Comparison of ENCODE assay signal across 2 cellular contexts in the genomic region with DNA sequence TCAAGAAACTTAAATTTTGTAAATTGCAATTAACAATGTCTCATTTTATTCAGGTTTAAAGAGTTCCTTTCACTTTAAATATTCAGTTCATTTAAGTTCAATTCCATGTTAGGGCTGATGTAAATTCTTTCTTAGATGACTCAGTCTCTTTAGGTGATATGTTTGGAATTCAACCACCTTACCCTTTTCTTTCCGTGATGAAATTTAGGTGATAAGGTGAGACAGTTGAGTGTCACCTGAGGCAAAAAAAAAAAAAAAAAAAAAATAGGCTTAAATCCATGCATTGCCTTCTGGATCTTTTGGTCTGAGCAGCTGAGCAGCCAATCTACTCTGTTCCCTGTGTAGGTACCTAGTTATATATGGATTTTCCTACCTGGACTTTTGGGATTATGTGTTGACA.
TF ChIP-seq lines count a peak whose summit lies in the region.

No MANE protein-coding gene starts in this region.

TF ChIP-seq in GM23338, 12 proteins besides CTCF, POLR2A, EP300 and RAD21:
- TF ChIP-seq, protein P1, sequence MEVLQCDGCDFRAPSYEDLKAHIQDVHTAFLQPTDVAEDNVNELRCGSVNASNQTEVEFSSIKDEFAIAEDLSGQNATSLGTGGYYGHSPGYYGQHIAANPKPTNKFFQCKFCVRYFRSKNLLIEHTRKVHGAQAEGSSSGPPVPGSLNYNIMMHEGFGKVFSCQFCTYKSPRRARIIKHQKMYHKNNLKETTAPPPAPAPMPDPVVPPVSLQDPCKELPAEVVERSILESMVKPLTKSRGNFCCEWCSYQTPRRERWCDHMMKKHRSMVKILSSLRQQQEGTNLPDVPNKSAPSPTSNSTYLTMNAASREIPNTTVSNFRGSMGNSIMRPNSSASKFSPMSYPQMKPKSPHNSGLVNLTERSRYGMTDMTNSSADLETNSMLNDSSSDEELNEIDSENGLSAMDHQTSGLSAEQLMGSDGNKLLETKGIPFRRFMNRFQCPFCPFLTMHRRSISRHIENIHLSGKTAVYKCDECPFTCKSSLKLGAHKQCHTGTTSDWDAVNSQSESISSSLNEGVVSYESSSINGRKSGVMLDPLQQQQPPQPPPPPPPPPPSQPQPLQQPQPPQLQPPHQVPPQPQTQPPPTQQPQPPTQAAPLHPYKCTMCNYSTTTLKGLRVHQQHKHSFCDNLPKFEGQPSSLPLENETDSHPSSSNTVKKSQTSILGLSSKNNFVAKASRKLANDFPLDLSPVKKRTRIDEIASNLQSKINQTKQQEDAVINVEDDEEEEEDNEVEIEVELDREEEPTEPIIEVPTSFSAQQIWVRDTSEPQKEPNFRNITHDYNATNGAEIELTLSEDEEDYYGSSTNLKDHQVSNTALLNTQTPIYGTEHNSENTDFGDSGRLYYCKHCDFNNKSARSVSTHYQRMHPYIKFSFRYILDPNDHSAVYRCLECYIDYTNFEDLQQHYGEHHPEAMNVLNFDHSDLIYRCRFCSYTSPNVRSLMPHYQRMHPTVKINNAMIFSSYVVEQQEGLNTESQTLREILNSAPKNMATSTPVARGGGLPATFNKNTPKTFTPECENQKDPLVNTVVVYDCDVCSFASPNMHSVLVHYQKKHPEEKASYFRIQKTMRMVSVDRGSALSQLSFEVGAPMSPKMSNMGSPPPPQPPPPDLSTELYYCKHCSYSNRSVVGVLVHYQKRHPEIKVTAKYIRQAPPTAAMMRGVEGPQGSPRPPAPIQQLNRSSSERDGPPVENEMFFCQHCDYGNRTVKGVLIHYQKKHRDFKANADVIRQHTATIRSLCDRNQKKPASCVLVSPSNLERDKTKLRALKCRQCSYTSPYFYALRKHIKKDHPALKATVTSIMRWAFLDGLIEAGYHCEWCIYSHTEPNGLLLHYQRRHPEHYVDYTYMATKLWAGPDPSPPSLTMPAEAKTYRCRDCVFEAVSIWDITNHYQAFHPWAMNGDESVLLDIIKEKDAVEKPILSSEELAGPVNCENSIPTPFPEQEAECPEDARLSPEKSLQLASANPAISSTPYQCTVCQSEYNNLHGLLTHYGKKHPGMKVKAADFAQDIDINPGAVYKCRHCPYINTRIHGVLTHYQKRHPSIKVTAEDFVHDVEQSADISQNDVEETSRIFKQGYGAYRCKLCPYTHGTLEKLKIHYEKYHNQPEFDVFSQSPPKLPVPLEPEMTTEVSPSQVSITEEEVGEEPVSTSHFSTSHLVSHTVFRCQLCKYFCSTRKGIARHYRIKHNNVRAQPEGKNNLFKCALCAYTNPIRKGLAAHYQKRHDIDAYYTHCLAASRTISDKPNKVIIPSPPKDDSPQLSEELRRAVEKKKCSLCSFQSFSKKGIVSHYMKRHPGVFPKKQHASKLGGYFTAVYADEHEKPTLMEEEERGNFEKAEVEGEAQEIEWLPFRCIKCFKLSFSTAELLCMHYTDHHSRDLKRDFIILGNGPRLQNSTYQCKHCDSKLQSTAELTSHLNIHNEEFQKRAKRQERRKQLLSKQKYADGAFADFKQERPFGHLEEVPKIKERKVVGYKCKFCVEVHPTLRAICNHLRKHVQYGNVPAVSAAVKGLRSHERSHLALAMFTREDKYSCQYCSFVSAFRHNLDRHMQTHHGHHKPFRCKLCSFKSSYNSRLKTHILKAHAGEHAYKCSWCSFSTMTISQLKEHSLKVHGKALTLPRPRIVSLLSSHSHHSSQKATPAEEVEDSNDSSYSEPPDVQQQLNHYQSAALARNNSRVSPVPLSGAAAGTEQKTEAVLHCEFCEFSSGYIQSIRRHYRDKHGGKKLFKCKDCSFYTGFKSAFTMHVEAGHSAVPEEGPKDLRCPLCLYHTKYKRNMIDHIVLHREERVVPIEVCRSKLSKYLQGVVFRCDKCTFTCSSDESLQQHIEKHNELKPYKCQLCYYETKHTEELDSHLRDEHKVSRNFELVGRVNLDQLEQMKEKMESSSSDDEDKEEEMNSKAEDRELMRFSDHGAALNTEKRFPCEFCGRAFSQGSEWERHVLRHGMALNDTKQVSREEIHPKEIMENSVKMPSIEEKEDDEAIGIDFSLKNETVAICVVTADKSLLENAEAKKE (CRISPR knock-in tag; IDR thresholded peaks at IDR 0.05), result no peak
- TF ChIP-seq STAT1 (IDR thresholded peaks at IDR 0.05; ENCODE audit: unreplicated experiment), result no peak
- TF ChIP-seq ZNF114 (CRISPR knock-in tag; IDR thresholded peaks at IDR 0.05), result no peak
- TF ChIP-seq POLR2AphosphoS5 (IDR thresholded peaks at IDR 0.05; ENCODE audit: low read depth), result no peak
- TF ChIP-seq NANOG (IDR thresholded peaks at IDR 0.05; ENCODE audit: borderline replicate concordance), result no peak
- no peak for TF ChIP-seq CREB1 (CRISPR knock-in tag; IDR thresholded peaks at IDR 0.05; ENCODE audit: low read depth)
- TF ChIP-seq EZH2 (IDR thresholded peaks at IDR 0.05; ENCODE audit: low read depth, unreplicated experiment), result no peak
- TF ChIP-seq, protein P2, sequence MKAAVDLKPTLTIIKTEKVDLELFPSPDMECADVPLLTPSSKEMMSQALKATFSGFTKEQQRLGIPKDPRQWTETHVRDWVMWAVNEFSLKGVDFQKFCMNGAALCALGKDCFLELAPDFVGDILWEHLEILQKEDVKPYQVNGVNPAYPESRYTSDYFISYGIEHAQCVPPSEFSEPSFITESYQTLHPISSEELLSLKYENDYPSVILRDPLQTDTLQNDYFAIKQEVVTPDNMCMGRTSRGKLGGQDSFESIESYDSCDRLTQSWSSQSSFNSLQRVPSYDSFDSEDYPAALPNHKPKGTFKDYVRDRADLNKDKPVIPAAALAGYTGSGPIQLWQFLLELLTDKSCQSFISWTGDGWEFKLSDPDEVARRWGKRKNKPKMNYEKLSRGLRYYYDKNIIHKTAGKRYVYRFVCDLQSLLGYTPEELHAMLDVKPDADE (IDR thresholded peaks at IDR 0.05), result no peak
- no peak for TF ChIP-seq ZNF331 (CRISPR knock-in tag; IDR thresholded peaks at IDR 0.05; ENCODE audit: low read depth)

TF ChIP-seq in H1, 55 proteins besides CTCF, POLR2A, EP300 and RAD21:
- no peak for TF ChIP-seq GABPA (IDR thresholded peaks at IDR 0.05; ENCODE audit: borderline replicate concordance, insufficient read depth, low read length)
- no peak for TF ChIP-seq BACH1 (IDR thresholded peaks at IDR 0.05; ENCODE audit: low read length)
- TF ChIP-seq HDAC6 (IDR thresholded peaks at IDR 0.05; ENCODE audit: low read depth, low read length), result no peak
- TF ChIP-seq, protein P3, sequence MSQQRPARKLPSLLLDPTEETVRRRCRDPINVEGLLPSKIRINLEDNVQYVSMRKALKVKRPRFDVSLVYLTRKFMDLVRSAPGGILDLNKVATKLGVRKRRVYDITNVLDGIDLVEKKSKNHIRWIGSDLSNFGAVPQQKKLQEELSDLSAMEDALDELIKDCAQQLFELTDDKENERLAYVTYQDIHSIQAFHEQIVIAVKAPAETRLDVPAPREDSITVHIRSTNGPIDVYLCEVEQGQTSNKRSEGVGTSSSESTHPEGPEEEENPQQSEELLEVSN (IDR thresholded peaks at IDR 0.05), result no peak
- TF ChIP-seq JUN (IDR thresholded peaks at IDR 0.05; ENCODE audit: low read depth, low read length), result no peak
- TF ChIP-seq SIN3A (conservative IDR thresholded peaks at IDR 0.05 in 1 of 2, IDR thresholded peaks at IDR 0.05 in 1 of 2; ENCODE audit: low read depth in 1 of 2, low read length in 2 of 2), result no peak
- TF ChIP-seq RNF2 (IDR thresholded peaks at IDR 0.05; ENCODE audit: borderline replicate concordance, low read depth, low read length, missing control alignments, poor library complexity, severe bottlenecking), result no peak
- TF ChIP-seq SP2 (IDR thresholded peaks at IDR 0.05; ENCODE audit: low read length), result no peak
TF ChIP-seq in H1: peak in this region for 0.
